In genomic region chr2:23542390-23542789, GRCh38 we compare ENCODE assay signal across 10 cellular contexts.
A peak's percentile ranks its signal among the peaks of the same experiment; 100 is the strongest.
DNase-seq lines count a peak whose midpoint lies in the region; ATAC-seq and TF ChIP-seq lines count a peak whose summit lies in the region.
"Had no signal": no experiment of that assay in that cellular context is flagged by ENCODE, and none has a peak within 500 bp of the region (broad histone marks: within the 10 kb centered on the region; RNA-seq: fewer than 3 reads in every experiment).

No MANE protein-coding gene starts in this region.

- peak overlapping the region in 1 of 2 donors; percentile 40 for H3K27ac ChIP-seq in right atrium auricular region
- peak overlapping the region; percentile 77 for H3K27ac ChIP-seq in WERI-Rb-1
- no peak overlapping the region for H3K27ac ChIP-seq in neuronal stem cell (replicated peaks; ENCODE audit: low read length)
- no peak overlapping the region for H3K27ac ChIP-seq in caudate nucleus (ENCODE audit: low read depth, low read length)

- no peak overlapping the region for H3K4me2 ChIP-seq in neuronal stem cell (ENCODE audit: insufficient read depth, low read length, poor library complexity, severe bottlenecking)

- H3K9me3 ChIP-seq in right atrium auricular region (no peaks in the 10 kb centered on the region), WERI-Rb-1 (ENCODE audit: severe bottlenecking) (no peaks in the 10 kb centered on the region), neuronal stem cell (replicated peaks in 1 of 2; ENCODE audit: control insufficient read depth in 2 of 2, insufficient read depth in 1 of 2, low read depth in 1 of 2, low read length in 2 of 2) (no peaks in the 10 kb centered on the region)

- H3K9ac ChIP-seq in neuronal stem cell (ENCODE audit: low read depth, low read length, poor library complexity), result no peak overlapping the region

- H3K23ac ChIP-seq in neuronal stem cell (ENCODE audit: low read depth, low read length, poor library complexity), result no peak overlapping the region

- peak overlapping the region; percentile 15 for H2AK5ac ChIP-seq in neuronal stem cell (ENCODE audit: low read depth, low read length)

- no peak overlapping the region for H2BK5ac ChIP-seq in neuronal stem cell (ENCODE audit: low read length)

- no peak overlapping the region for H2BK15ac ChIP-seq in neuronal stem cell (ENCODE audit: low read length)

- ATAC-seq in Right ventricle myocardium inferior (no peak), GM18909 (IDR thresholded peaks at IDR 0.05; ENCODE audit: poor library complexity, unreplicated experiment) (no peak)
- ATAC-seq: PC-3 had no signal

- H2BK120ac ChIP-seq in neuronal stem cell (ENCODE audit: low read depth, low read length), result no peak overlapping the region

- no peak overlapping the region for H3K4ac ChIP-seq in neuronal stem cell (ENCODE audit: low read length)

- H3K14ac ChIP-seq in neuronal stem cell (ENCODE audit: low read length), result no peak overlapping the region

- intact Hi-C loops in Right ventricle myocardium inferior (cut with DNase I), result no loop called here

- no CpG with 5 or more reads among the region's 5 CpGs for WGBS in neuronal stem cell (ENCODE audit: extremely low coverage in 2 of 2, insufficient read length in 2 of 2, insufficient replicate concordance in 1 of 2), 2 donors

- H2AFZ ChIP-seq in neuronal stem cell (ENCODE audit: low read length), result no peak overlapping the region

- H3K4me3 ChIP-seq in right atrium auricular region, result no peak overlapping the region
- no peak overlapping the region for H3K4me3 ChIP-seq in WERI-Rb-1 (ENCODE audit: low read depth, low read length)
- H3K4me3 ChIP-seq in neuronal stem cell (ENCODE audit: low read length in 2 of 2), result no peak overlapping the region

- no peak overlapping the region for H4K8ac ChIP-seq in neuronal stem cell (ENCODE audit: low read depth, low read length)

- no peak overlapping the region for H3K18ac ChIP-seq in neuronal stem cell (ENCODE audit: low read length)

- no peak for TF ChIP-seq CTCF in right atrium auricular region (IDR thresholded peaks at IDR 0.05)
- TF ChIP-seq CTCF in WERI-Rb-1 (IDR thresholded peaks at IDR 0.05; ENCODE audit: low read depth, low read length), result no peak

- no peaks in the 10 kb centered on the region for H3K79me1 ChIP-seq in neuronal stem cell (ENCODE audit: low read depth, low read length)

- no peak overlapping the region for H2BK12ac ChIP-seq in neuronal stem cell (ENCODE audit: low read length)

- H3K27me3 ChIP-seq in right atrium auricular region (no peaks in the 10 kb centered on the region), WERI-Rb-1 (ENCODE audit: insufficient read depth, low read depth, severe bottlenecking) (no peaks in the 10 kb centered on the region), neuronal stem cell (ENCODE audit: control insufficient read depth in 3 of 3, insufficient read depth in 3 of 3, low read depth in 1 of 3, low read length in 3 of 3) (no peaks in the 10 kb centered on the region)

- H3K36me3 ChIP-seq in right atrium auricular region, result no peaks in the 10 kb centered on the region
- H3K36me3 ChIP-seq in WERI-Rb-1, result no peaks in the 10 kb centered on the region; the same call in 1 of the 2 replicates
- H3K36me3 ChIP-seq in neuronal stem cell (replicated peaks in 1 of 2; ENCODE audit: control insufficient read depth in 2 of 2, insufficient read depth in 2 of 2, low read length in 2 of 2), result no peaks in the 10 kb centered on the region

- H3K4me1 ChIP-seq in right atrium auricular region (peaks cover 0 to 31% of the 10 kb centered on the region in 2 donors), neuronal stem cell (ENCODE audit: control insufficient read depth in 2 of 2, insufficient read depth in 1 of 2, low read depth in 1 of 2, low read length in 2 of 2) (peaks cover 8% of the 10 kb centered on the region in 2 donors)

- peak; percentile 52 for DNase-seq in Right ventricle myocardium inferior (ENCODE audit: missing footprints)
- DNase-seq in right atrium auricular region (ENCODE audit: low spot score), result no peak
- no peak for DNase-seq in WERI-Rb-1
- no peak for DNase-seq in neuronal stem cell (ENCODE audit: low spot score)
- DNase-seq in NCI-H1436 (lab: John Stamatoyannopoulos, UW), result no peak
- DNase-seq in caudate nucleus (lab: John Stamatoyannopoulos, UW), result no peak
- DNase-seq: DMS79, PC-3, RPMI8226 had no signal

- H4K91ac ChIP-seq in neuronal stem cell (ENCODE audit: low read depth, low read length, poor library complexity), result no peak overlapping the region
